8 cellular contexts compared by ENCODE assay signal in the genomic region with DNA sequence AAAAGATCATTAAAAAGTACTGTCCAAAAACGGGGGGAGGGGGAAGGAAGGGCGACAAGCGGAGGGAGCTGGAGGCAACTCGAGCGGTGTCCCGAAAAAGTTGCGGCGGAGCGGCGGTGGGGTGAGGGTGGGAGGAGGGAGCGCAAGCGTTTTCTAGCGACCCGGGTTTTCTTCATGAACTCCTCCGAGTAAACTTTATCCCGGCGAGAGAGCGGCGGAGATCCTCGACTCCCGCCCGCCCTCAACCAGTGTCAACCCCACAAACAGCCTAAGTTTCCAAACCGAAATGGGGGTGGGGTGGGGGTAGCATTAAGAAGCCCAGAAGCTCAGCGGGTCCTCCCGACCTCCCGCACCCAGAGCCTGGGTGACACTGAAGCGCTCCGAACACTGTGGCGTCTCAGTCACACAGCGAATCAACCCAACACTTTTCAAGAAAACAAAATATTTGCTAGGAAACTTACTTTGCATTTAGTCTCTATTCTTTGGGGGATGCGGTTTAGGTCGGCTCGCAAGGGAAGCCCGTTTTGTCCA.
A peak's percentile ranks its signal among the peaks of the same experiment; 100 is the strongest.
DNase-seq lines count a peak whose midpoint lies in the region; ATAC-seq and TF ChIP-seq lines count a peak whose summit lies in the region.

No MANE protein-coding gene starts in this region.

- peaks cover 0 to 82% (median 52%) of the 10 kb centered on the region in 4 donors for H3K27me3 ChIP-seq in esophagus muscularis mucosa

- H3K4me3 ChIP-seq in esophagus muscularis mucosa = peak overlapping the region; percentile 59 to 67 (median 66)

- no peaks in the 10 kb centered on the region for H3K9me3 Mint-ChIP-seq in nephron progenitor cell

- intact Hi-C loops in esophagus muscularis mucosa (cut with DNase I) = loop anchor here (10.0 kb wide), 1 partner anchor 661 kb away; no protein-coding TSS in a partner anchor

- H3K4me1 ChIP-seq in esophagus muscularis mucosa = peaks cover 26 to 44% (median 40%) of the 10 kb centered on the region in 4 donors

- no peaks in the 10 kb centered on the region for H3K36me3 Mint-ChIP-seq in nephron progenitor cell (ENCODE audit: low read depth)

- TF ChIP-seq EP300 in esophagus muscularis mucosa (IDR thresholded peaks at IDR 0.05) = no peak

- DNase-seq in NCI-H82 (lab: John Stamatoyannopoulos, UW) (peak; percentile 35), NCI-H82 treated with DMSO at 0.1 percent for 48 hours (lab: John Stamatoyannopoulos, UW; ENCODE audit: unreplicated experiment) (no peak), SK-MEL-5 (ENCODE audit: low read depth, low spot score) (peak; percentile 55), esophagus muscularis mucosa (ENCODE audit: extremely low spot score) (no peak), nephron progenitor cell (peak; percentile 57), activated gamma-delta T cell (lab: John Stamatoyannopoulos, UW) (no peak), RKO (ENCODE audit: low spot score) (no peak)

- peaks cover 29% of the 10 kb centered on the region for H3K4me1 Mint-ChIP-seq in nephron progenitor cell

- H3K27me3 Mint-ChIP-seq in nephron progenitor cell (ENCODE audit: low read depth, poor library complexity) = peaks cover 24% of the 10 kb centered on the region

- under 1% methylated on average over 25 of the region's 34 CpGs for WGBS in esophagus muscularis mucosa

- no peak for TF ChIP-seq POLR2A in esophagus muscularis mucosa (IDR thresholded peaks at IDR 0.05; ENCODE audit: low read depth)

- no peak for TF ChIP-seq CTCF in esophagus muscularis mucosa (IDR thresholded peaks at IDR 0.05)
- TF ChIP-seq CTCF in nephron progenitor cell (IDR thresholded peaks at IDR 0.05) = no peak

- peak overlapping the region; percentile 96 for H3K27ac Mint-ChIP-seq in nephron progenitor cell

- no peak for ATAC-seq in HG02885 (IDR thresholded peaks at IDR 0.05; ENCODE audit: poor library complexity, unreplicated experiment)

- in situ Hi-C loops in SK-MEL-5 (cut with HindIII; ENCODE audit: low pct_unique_long_range_greater_than_20kb, low sequenced_read_pairs) = no loop called here

- no peak overlapping the region for H3K4me3 Mint-ChIP-seq in nephron progenitor cell

- no peaks in the 10 kb centered on the region for H3K9me3 ChIP-seq in esophagus muscularis mucosa

- H3K27ac ChIP-seq in esophagus muscularis mucosa (replicated peaks in 1 of 4) = peak overlapping the region; percentile 62 to 83 (median 70)

- H3K36me3 ChIP-seq in esophagus muscularis mucosa = no peaks in the 10 kb centered on the region

Comparison
In these comparisons a context has a peak if more than half of its experiments do, and no peak if none do; other contexts are left out.
1. DNase-seq: peak in NCI-H82 (single experiment), SK-MEL-5 (single experiment) and nephron progenitor cell (single experiment); none in NCI-H82 treated with DMSO at 0.1 percent for 48 hours (single experiment), esophagus muscularis mucosa (single experiment), activated gamma-delta T cell (single experiment) and RKO (single experiment).